Comparison of ENCODE assay signal across 8 cellular contexts in the genomic region with DNA sequence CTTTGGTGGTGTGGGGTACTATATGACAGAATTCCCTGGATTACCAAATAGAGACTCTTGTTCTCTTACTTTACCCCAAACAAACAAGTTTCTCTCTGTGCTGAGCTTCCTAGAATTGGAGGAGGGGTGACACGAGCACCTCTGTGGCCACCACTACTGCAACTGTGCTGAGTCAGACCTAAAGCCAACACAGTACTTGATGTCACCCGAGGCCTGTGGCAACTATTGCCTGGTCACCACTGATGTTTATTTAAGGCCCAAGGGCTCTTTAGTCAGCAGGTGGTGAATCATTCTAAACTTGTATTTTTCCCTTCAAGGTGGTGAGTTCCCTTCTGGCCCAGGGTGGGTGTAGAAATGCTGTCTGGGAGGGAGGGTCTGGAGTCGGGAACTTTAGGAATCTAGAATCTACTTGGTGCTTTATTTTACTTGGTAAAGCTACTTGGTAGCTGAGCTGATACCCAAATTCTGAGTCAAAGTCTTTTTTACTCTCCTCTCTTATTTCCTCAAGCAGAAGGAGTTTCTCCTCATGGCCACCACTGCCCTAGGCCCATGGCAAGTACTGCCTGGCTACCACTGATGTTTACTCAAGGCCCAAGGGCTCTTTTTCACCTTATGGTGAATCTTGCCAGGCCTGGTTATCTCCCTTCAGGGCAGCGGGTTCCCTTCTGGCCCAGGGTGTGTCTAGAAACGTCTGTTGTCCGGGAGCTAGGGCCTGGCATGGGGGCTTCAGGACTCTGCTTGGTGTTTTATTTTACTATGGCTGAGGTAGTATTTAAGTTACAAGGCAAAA. TPM values are rescaled to one million over a fixed set of nuclear protein-coding genes. Genes with fewer than 3 reads are reported as not detected.
DNase-seq lines count a peak whose midpoint lies in the region; ATAC-seq, FAIRE-seq and TF ChIP-seq lines count a peak whose summit lies in the region.

No MANE protein-coding gene starts in this region.

- H3K27ac ChIP-seq in astrocyte (ENCODE audit: low read depth, low read length) (peak overlapping the region; percentile 87), mesodermal cell (ENCODE audit: low read depth, low read length, severe bottlenecking) (peak overlapping the region; percentile 66)

- 71 to 83% methylated on average over 1 to 3 of the region's 6 CpGs for WGBS in mesodermal cell (ENCODE audit: insufficient coverage in 2 of 2), 2 experiments

- TF ChIP-seq CTCF in GM06990 (IDR thresholded peaks at IDR 0.05; ENCODE audit: insufficient read depth, low read length, poor library complexity, severe bottlenecking): no peak
- no peak for TF ChIP-seq CTCF in astrocyte (IDR thresholded peaks at IDR 0.05; ENCODE audit: insufficient read depth, low read depth, low read length)

- peaks cover 17% of the 10 kb centered on the region for H3K4me1 ChIP-seq in astrocyte (ENCODE audit: insufficient read depth, low read length)
- H3K4me1 ChIP-seq in mesodermal cell (ENCODE audit: control insufficient read depth, insufficient read depth, low read length, poor library complexity, severe bottlenecking): peaks cover 8% of the 10 kb centered on the region

- H3K9me3 ChIP-seq in astrocyte (ENCODE audit: insufficient read depth, low read depth, low read length) (no peaks in the 10 kb centered on the region), mesodermal cell (ENCODE audit: control insufficient read depth, low read length) (peaks cover 8% of the 10 kb centered on the region)

- peak overlapping the region; percentile 43 for H3K4me3 Mint-ChIP-seq in astrocyte (ENCODE audit: unreplicated experiment)

- no peaks in the 10 kb centered on the region for H4K20me1 ChIP-seq in astrocyte (ENCODE audit: insufficient read depth, low read length)

- H3K4me2 ChIP-seq in astrocyte (ENCODE audit: low read length): peak overlapping the region; percentile 67

- H3K27me3 ChIP-seq in GM06990 (replicated peaks; ENCODE audit: control insufficient read depth, insufficient read depth, low read length) (no peaks in the 10 kb centered on the region), astrocyte (ENCODE audit: insufficient read depth, low read length) (no peaks in the 10 kb centered on the region)

- DNase-seq in GM06990 (ENCODE audit: extremely low read depth, insufficient read length): peak; percentile 43
- peak; percentile 96 for DNase-seq in astrocyte (ENCODE audit: low read depth)
- DNase-seq in activated gamma-delta T cell (lab: John Stamatoyannopoulos, UW): no peak
- no peak for DNase-seq in NCI-H345 (lab: John Stamatoyannopoulos, UW)
- no peak for DNase-seq in activated CD4-positive, CD25-positive, alpha-beta regulatory T cell (lab: John Stamatoyannopoulos, UW)

- H3K36me3 ChIP-seq in GM06990 (ENCODE audit: control insufficient read depth, insufficient read depth, low read length) (no peaks in the 10 kb centered on the region), astrocyte (ENCODE audit: insufficient read depth, low read length) (no peaks in the 10 kb centered on the region), mesodermal cell (ENCODE audit: control insufficient read depth, insufficient read depth, low read length) (no peaks in the 10 kb centered on the region)

- peaks cover 20% of the 10 kb centered on the region for H3K9me3 Mint-ChIP-seq in astrocyte (ENCODE audit: unreplicated experiment)

- peak overlapping the region; percentile 32 for H2AFZ ChIP-seq in astrocyte (ENCODE audit: low read depth, low read length)

- H3K9ac ChIP-seq in astrocyte (ENCODE audit: low read length): peak overlapping the region; percentile 68

- peak; percentile 68 for FAIRE-seq in astrocyte (lab: Jason Lieb, UNC)

- peaks cover 19% of the 10 kb centered on the region for H3K4me1 Mint-ChIP-seq in astrocyte (ENCODE audit: low read depth, unreplicated experiment)

- ATAC-seq in HG03135 (IDR thresholded peaks at IDR 0.05; ENCODE audit: unreplicated experiment) (peak; percentile 67), GM21515 (IDR thresholded peaks at IDR 0.05; ENCODE audit: unreplicated experiment) (no peak)

- H3K27ac Mint-ChIP-seq in astrocyte (ENCODE audit: unreplicated experiment): peak overlapping the region; percentile 99

- H3K4me3 ChIP-seq in GM06990 (replicated peaks; ENCODE audit: low read depth, low read length) (no peak overlapping the region), astrocyte (ENCODE audit: insufficient read depth, low read depth, low read length) (no peak overlapping the region), mesodermal cell (ENCODE audit: extremely low read depth, insufficient read depth, low read length, poor library complexity, severe bottlenecking) (no peak overlapping the region)

- no peaks in the 10 kb centered on the region for H3K79me2 ChIP-seq in astrocyte (ENCODE audit: insufficient read depth, low read length)

- no peaks in the 10 kb centered on the region for H3K27me3 Mint-ChIP-seq in astrocyte (ENCODE audit: low read depth, unreplicated experiment)

- peaks cover 16% of the 10 kb centered on the region for H3K36me3 Mint-ChIP-seq in astrocyte (ENCODE audit: low read depth, unreplicated experiment)

RNA-seq across cellular contexts. Expression of a gene that starts 9.8 kb away (rescaled TPM):
- total RNA-seq in astrocyte: 9.0 and 13.3 TPM in 2 replicates
- 7.1 TPM for polyA plus RNA-seq in mesodermal cell (2013, experiment 1 of 2)
- 6.8 TPM for polyA plus RNA-seq in mesodermal cell (2013, experiment 2 of 2)

Comparison
In these comparisons a context has a peak if more than half of its experiments do, and no peak if none do; other contexts are left out.
1. DNase-seq: peak in GM06990 (single experiment) and astrocyte (single experiment); none in activated gamma-delta T cell (single experiment), NCI-H345 (single experiment) and activated CD4-positive, CD25-positive, alpha-beta regulatory T cell (0 of 4).